6 cellular contexts compared by ENCODE assay signal in the genomic region with DNA sequence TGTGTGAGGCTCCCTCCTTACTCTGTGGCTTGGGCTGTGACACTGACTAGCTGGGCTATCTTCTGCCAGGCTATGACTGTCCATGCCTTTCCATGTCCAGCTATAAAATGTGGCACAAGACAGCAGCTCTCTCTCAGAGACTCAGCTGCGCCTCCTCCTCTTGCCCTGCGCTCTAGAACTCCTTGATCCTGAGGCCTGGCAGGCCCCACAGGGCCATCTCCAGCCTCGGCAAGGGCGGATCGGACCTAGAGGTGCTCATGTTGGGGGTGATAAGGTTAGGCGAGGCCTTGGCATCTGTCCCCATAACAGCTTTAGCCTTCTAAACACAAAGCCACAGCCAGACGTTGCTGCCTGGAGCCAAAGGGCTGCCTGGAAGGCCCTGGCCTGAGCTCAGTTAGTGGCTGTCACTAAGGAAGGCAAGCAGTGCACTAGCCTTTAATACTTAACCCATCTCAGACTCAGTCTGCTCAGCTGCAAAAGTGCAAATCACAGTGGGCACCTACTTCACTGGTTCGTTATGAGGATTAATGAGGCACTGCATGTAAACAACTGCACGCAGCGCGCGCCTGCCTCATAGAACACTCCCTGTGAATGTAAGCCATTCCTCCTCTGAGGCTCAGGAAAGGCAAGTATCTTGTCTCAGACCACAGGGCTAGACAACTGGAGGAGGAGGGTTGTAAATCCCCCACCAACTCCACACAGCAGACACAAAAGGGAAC. TPM values are rescaled to one million over a fixed set of nuclear protein-coding genes. Genes with fewer than 3 reads are reported as not detected.
DNase-seq lines count a peak whose midpoint lies in the region; ATAC-seq and TF ChIP-seq lines count a peak whose summit lies in the region.

No MANE protein-coding gene starts in this region.

- no peaks in the 10 kb centered on the region for H3F3A ChIP-seq in Loucy (ENCODE audit: low read depth)
- peaks cover 7% of the 10 kb centered on the region for H3F3A ChIP-seq in neural progenitor cell (ENCODE audit: low read depth)

- H3K79me2 ChIP-seq in Loucy (ENCODE audit: insufficient read depth, low read length) (peaks cover 92% of the 10 kb centered on the region), neural progenitor cell (ENCODE audit: low read depth) (peaks cover 92% of the 10 kb centered on the region)

- H3K9me3 ChIP-seq in Loucy (ENCODE audit: insufficient read depth, low read depth, low read length) (no peaks in the 10 kb centered on the region), breast epithelium (no peaks in the 10 kb centered on the region), neural progenitor cell (ENCODE audit: low read depth) (no peaks in the 10 kb centered on the region)

- H3K4me2 ChIP-seq in Loucy (ENCODE audit: low read depth, low read length, poor library complexity, severe bottlenecking) (peak overlapping the region; percentile 88), neural progenitor cell (peak overlapping the region; percentile 92)

- H3K4me3 ChIP-seq in Loucy (ENCODE audit: low read length, poor library complexity, severe bottlenecking) (peak overlapping the region; percentile 97), breast epithelium (peak overlapping the region; percentile 77 to 99 (median 82)), neural progenitor cell (peak overlapping the region; percentile 78)

- peaks cover 8% of the 10 kb centered on the region for H3K36me3 Mint-ChIP-seq in neural progenitor cell

- H3K4me3 Mint-ChIP-seq in neural progenitor cell = peak overlapping the region; percentile 95

- peaks cover 36% of the 10 kb centered on the region for H3K4me1 Mint-ChIP-seq in neural progenitor cell

- H3K27me3 ChIP-seq in Loucy (ENCODE audit: insufficient read depth, low read length, poor library complexity, severe bottlenecking) = peaks cover 4% of the 10 kb centered on the region
- no peaks in the 10 kb centered on the region for H3K27me3 ChIP-seq in breast epithelium
- no peaks in the 10 kb centered on the region for H3K27me3 ChIP-seq in neural progenitor cell

- no peak for TF ChIP-seq POLR2A in breast epithelium (IDR thresholded peaks at IDR 0.05)

- H3K27ac ChIP-seq in breast epithelium (peak overlapping the region; percentile 99 to 100), neural progenitor cell (no peak overlapping the region)

- no peak for ATAC-seq in GM19328 (IDR thresholded peaks at IDR 0.05; ENCODE audit: unreplicated experiment)
- ATAC-seq in HG02763 (IDR thresholded peaks at IDR 0.05; ENCODE audit: unreplicated experiment) = no peak

- peak overlapping the region; percentile 57 for H3K27ac Mint-ChIP-seq in neural progenitor cell

- peaks cover 2% of the 10 kb centered on the region for H3K27me3 Mint-ChIP-seq in neural progenitor cell (ENCODE audit: insufficient read depth, low read depth)

- H2AFZ ChIP-seq in Loucy (ENCODE audit: low read length) (no peak overlapping the region), neural progenitor cell (replicated peaks) (no peak overlapping the region)

- H3K9me2 ChIP-seq in Loucy (replicated peaks; ENCODE audit: low read depth, low read length) = no peaks in the 10 kb centered on the region

- peaks cover 52% of the 10 kb centered on the region for H3K4me1 ChIP-seq in Loucy (ENCODE audit: insufficient read depth, low read length, poor library complexity, severe bottlenecking)
- peaks cover 0 to 21% of the 10 kb centered on the region in 2 donors for H3K4me1 ChIP-seq in breast epithelium
- H3K4me1 ChIP-seq in neural progenitor cell = peaks cover 18% of the 10 kb centered on the region

- DNase-seq in breast epithelium (ENCODE audit: low spot score in 2 of 2) (no peak), neural progenitor cell (ENCODE audit: low spot score) (peak; percentile 5), T1000 (lab: John Stamatoyannopoulos, UW) (no peak)

- intact Hi-C loops in breast epithelium (cut with DNase I; ENCODE audit: low total_unique reads) = no loop called here

- TF ChIP-seq CTCF in Loucy (conservative IDR thresholded peaks at IDR 0.05; ENCODE audit: low read length) (no peak), breast epithelium (IDR thresholded peaks at IDR 0.05) (no peak), neural progenitor cell (IDR thresholded peaks at IDR 0.05) (no peak)

- peaks cover 2% of the 10 kb centered on the region for H3K9me3 Mint-ChIP-seq in neural progenitor cell

- peaks cover 12% of the 10 kb centered on the region for H3K36me3 ChIP-seq in Loucy (ENCODE audit: insufficient read depth, low read length)
- H3K36me3 ChIP-seq in breast epithelium = no peaks in the 10 kb centered on the region
- peaks cover 4% of the 10 kb centered on the region for H3K36me3 ChIP-seq in neural progenitor cell

- H4K20me1 ChIP-seq in Loucy (ENCODE audit: insufficient read depth, low read length, poor library complexity, severe bottlenecking) (peaks cover 60% of the 10 kb centered on the region), neural progenitor cell (ENCODE audit: low read depth) (peaks cover 59% of the 10 kb centered on the region)

- H3K9ac ChIP-seq in Loucy (ENCODE audit: low read depth, low read length, poor library complexity, severe bottlenecking) (peak overlapping the region; percentile 98), neural progenitor cell (peak overlapping the region; percentile 81)

RNA-seq across cellular contexts. Expression of a gene that starts 1.2 kb away (rescaled TPM):
- total RNA-seq in breast epithelium = 100 to 1,000 TPM in 1 of 3 donors, 10 to 100 TPM in 2; 89.6 to 177 (median 91.4) TPM
- 31.0 and 62.3 TPM in 2 replicates for total RNA-seq in neural progenitor cell (ENCODE audit: low replicate concordance)

RNA-seq across cellular contexts. Expression of a gene that starts 2.0 kb away (rescaled TPM):
- total RNA-seq in breast epithelium (100 to 1,000 TPM; 105 to 148 (median 124) TPM), neural progenitor cell (ENCODE audit: low replicate concordance) (195 and 302 TPM in 2 replicates)

RNA-seq across cellular contexts. Expression of a gene that starts 39.1 kb away (rescaled TPM):
- total RNA-seq in breast epithelium (10 to 100 TPM; 10.7 to 23.1 (median 20.0) TPM), neural progenitor cell (ENCODE audit: low replicate concordance) (8.2 and 19.0 TPM in 2 replicates)

RNA-seq across cellular contexts. Expression of a gene that starts 49.2 kb away (rescaled TPM):
- total RNA-seq in breast epithelium (1 to 10 TPM; 3.4 to 8.5 (median 4.6) TPM), neural progenitor cell (ENCODE audit: low replicate concordance) (4.9 and 7.7 TPM in 2 replicates)

RNA-seq across cellular contexts. Expression of a gene that starts 58.6 kb away (rescaled TPM):
- total RNA-seq in breast epithelium = under 1 TPM; 0.16 to 0.44 (median 0.33) TPM
- total RNA-seq in neural progenitor cell (ENCODE audit: low replicate concordance) = 0.12 and 0.17 TPM in 2 replicates
